ENCODE assay signal across 17 cellular contexts in genomic region chr15:40825661-40826088, GRCh38. TPM values are rescaled to one million over a fixed set of nuclear protein-coding genes. Genes with fewer than 3 reads are reported as not detected.
DNase-seq lines count a peak whose midpoint lies in the region; ATAC-seq and TF ChIP-seq lines count a peak whose summit lies in the region.
"Had no signal": no experiment of that assay in that cellular context is flagged by ENCODE, and none has a peak within 500 bp of the region (broad histone marks: within the 10 kb centered on the region; RNA-seq: fewer than 3 reads in every experiment).

No MANE protein-coding gene starts in this region.

- H3K4me1 Mint-ChIP-seq in activated T-helper 1 cell treated with anti-CD3 and anti-CD28 coated beads, Interleukin-12 subunit alpha, Interleukin-12 subunit beta, Interleukin-2, Interleukin-4 antibody, amounts not matched to agents 30 ng/mL and 10 ng/mL and 1 ng/mL, durations not matched to agents 14 hours and 24 hours and 36 hours (ENCODE audit: low read depth), result peaks cover 4% of the 10 kb centered on the region
- H3K4me1 Mint-ChIP-seq: activated naive CD4-positive, alpha-beta T cell treated with anti-CD3 and anti-CD28 coated beads, Interleukin-2, amount 50 U/mL, for 24 hours; CD8-positive, alpha-beta memory T cell had no signal

- H4K20me1 ChIP-seq in osteoblast (ENCODE audit: insufficient read depth, low read length), result no peaks in the 10 kb centered on the region

- no peaks in the 10 kb centered on the region for H3K9me3 ChIP-seq in osteoblast (ENCODE audit: low read depth, low read length)

- peaks cover 12% of the 10 kb centered on the region for H3K27me3 ChIP-seq in osteoblast (ENCODE audit: insufficient read depth, low read length)

- peak; percentile 89 for DNase-seq in DMS53 (lab: John Stamatoyannopoulos, UW)
- peak; percentile 34 for DNase-seq in NCI-H69 (lab: John Stamatoyannopoulos, UW)
- DNase-seq in epithelial cell of proximal tubule (ENCODE audit: low read depth), result peak; percentile 56
- peak; percentile 36 for DNase-seq in osteoblast (ENCODE audit: insufficient read length, low spot score, missing footprints)
- DNase-seq in effector CD4-positive, alpha-beta T cell, result no peak
- no peak for DNase-seq in C1 segment of cervical spinal cord (lab: John Stamatoyannopoulos, UW)
- DNase-seq in activated T-helper 1 cell treated with anti-CD3 and anti-CD28 coated beads, Interleukin-12 subunit alpha, Interleukin-12 subunit beta, Interleukin-2, Interleukin-4 antibody, amounts not matched to agents 30 ng/mL and 10 ng/mL and 1 ng/mL, durations not matched to agents 14 hours and 24 hours and 36 hours (ENCODE audit: low spot score), result no peak
- DNase-seq: CD8-positive, alpha-beta memory T cell; cortex of kidney; NCI-H2107; stimulated activated CD4-positive, alpha-beta T cell treated with anti-CD3 and anti-CD28 coated beads, Interleukin-4, amount 100 ng/mL, for 1 hour; stimulated activated naive CD8-positive, alpha-beta T cell treated with anti-CD3 and anti-CD28 coated beads, Interleukin-15, Interleukin-2, amounts not matched to agents 100 U/mL and 50 U/mL, for 24 hours had no signal

- no peaks in the 10 kb centered on the region for H3K36me3 ChIP-seq in osteoblast (ENCODE audit: insufficient read depth, low read length)

- no peaks in the 10 kb centered on the region for H3K79me2 ChIP-seq in osteoblast (ENCODE audit: insufficient read depth, low read length)

- H3K36me3 Mint-ChIP-seq in activated T-helper 1 cell treated with anti-CD3 and anti-CD28 coated beads, Interleukin-12 subunit alpha, Interleukin-12 subunit beta, Interleukin-2, Interleukin-4 antibody, amounts not matched to agents 30 ng/mL and 10 ng/mL and 1 ng/mL, durations not matched to agents 14 hours and 24 hours and 36 hours (ENCODE audit: low read depth), result no peaks in the 10 kb centered on the region
- H3K36me3 Mint-ChIP-seq: activated naive CD4-positive, alpha-beta T cell treated with anti-CD3 and anti-CD28 coated beads, Interleukin-2, amount 50 U/mL, for 24 hours; CD8-positive, alpha-beta memory T cell had no signal

- no peak overlapping the region for H3K4me3 Mint-ChIP-seq in activated T-helper 1 cell treated with anti-CD3 and anti-CD28 coated beads, Interleukin-12 subunit alpha, Interleukin-12 subunit beta, Interleukin-2, Interleukin-4 antibody, amounts not matched to agents 30 ng/mL and 10 ng/mL and 1 ng/mL, durations not matched to agents 14 hours and 24 hours and 36 hours
- H3K4me3 Mint-ChIP-seq: activated naive CD4-positive, alpha-beta T cell treated with anti-CD3 and anti-CD28 coated beads, Interleukin-2, amount 50 U/mL, for 24 hours; CD8-positive, alpha-beta memory T cell had no signal

- H3K27ac ChIP-seq in osteoblast (ENCODE audit: low read depth, low read length), result no peak overlapping the region

- H3K27ac Mint-ChIP-seq in activated T-helper 1 cell treated with anti-CD3 and anti-CD28 coated beads, Interleukin-12 subunit alpha, Interleukin-12 subunit beta, Interleukin-2, Interleukin-4 antibody, amounts not matched to agents 30 ng/mL and 10 ng/mL and 1 ng/mL, durations not matched to agents 14 hours and 24 hours and 36 hours, result no peak overlapping the region
- H3K27ac Mint-ChIP-seq: activated naive CD4-positive, alpha-beta T cell treated with anti-CD3 and anti-CD28 coated beads, Interleukin-2, amount 50 U/mL, for 24 hours; CD8-positive, alpha-beta memory T cell had no signal

- intact Hi-C loops in activated T-helper 1 cell treated with anti-CD3 and anti-CD28 coated beads, Interleukin-12 subunit alpha, Interleukin-12 subunit beta, Interleukin-2, Interleukin-4 antibody, amounts not matched to agents 30 ng/mL and 10 ng/mL and 1 ng/mL, durations not matched to agents 14 hours and 24 hours and 36 hours (cut with micrococcal nuclease), result no loop called here

- no peak overlapping the region for H2AFZ ChIP-seq in osteoblast (ENCODE audit: low read length)

- H3K4me2 ChIP-seq in osteoblast (ENCODE audit: insufficient read depth, low read length), result no peak overlapping the region

- H3K9me3 Mint-ChIP-seq in activated T-helper 1 cell treated with anti-CD3 and anti-CD28 coated beads, Interleukin-12 subunit alpha, Interleukin-12 subunit beta, Interleukin-2, Interleukin-4 antibody, amounts not matched to agents 30 ng/mL and 10 ng/mL and 1 ng/mL, durations not matched to agents 14 hours and 24 hours and 36 hours, result no peaks in the 10 kb centered on the region
- H3K9me3 Mint-ChIP-seq: activated naive CD4-positive, alpha-beta T cell treated with anti-CD3 and anti-CD28 coated beads, Interleukin-2, amount 50 U/mL, for 24 hours; CD8-positive, alpha-beta memory T cell had no signal

- H3K4me1 ChIP-seq in osteoblast (ENCODE audit: insufficient read depth, low read length), result no peaks in the 10 kb centered on the region

- no peak for ATAC-seq in GM19467 (IDR thresholded peaks at IDR 0.05; ENCODE audit: unreplicated experiment)
- ATAC-seq: stimulated activated naive CD8-positive, alpha-beta T cell treated with anti-CD3 and anti-CD28 coated beads, Interleukin-15, Interleukin-2, amounts not matched to agents 100 U/mL and 50 U/mL, for 24 hours had no signal

- no peak for TF ChIP-seq CTCF in epithelial cell of proximal tubule (conservative IDR thresholded peaks at IDR 0.05; ENCODE audit: low read depth, low read length)
- no peak for TF ChIP-seq CTCF in osteoblast (IDR thresholded peaks at IDR 0.05; ENCODE audit: extremely low read depth, low read depth, low read length)

- H3K27me3 Mint-ChIP-seq in activated T-helper 1 cell treated with anti-CD3 and anti-CD28 coated beads, Interleukin-12 subunit alpha, Interleukin-12 subunit beta, Interleukin-2, Interleukin-4 antibody, amounts not matched to agents 30 ng/mL and 10 ng/mL and 1 ng/mL, durations not matched to agents 14 hours and 24 hours and 36 hours (ENCODE audit: insufficient read depth), result peaks cover 5% of the 10 kb centered on the region
- H3K27me3 Mint-ChIP-seq: activated naive CD4-positive, alpha-beta T cell treated with anti-CD3 and anti-CD28 coated beads, Interleukin-2, amount 50 U/mL, for 24 hours had no signal

- H3K4me3 ChIP-seq in epithelial cell of proximal tubule (ENCODE audit: low read depth, low read length), result no peak overlapping the region
- H3K4me3 ChIP-seq in osteoblast (ENCODE audit: insufficient read depth, low read length), result no peak overlapping the region

RNA-seq across cellular contexts. Expression of gene PPP1R14D, which starts 2.8 kb away (rescaled TPM):
- total RNA-seq in epithelial cell of proximal tubule (not detected in 2 replicates), osteoblast (not detected in 2 replicates)
- total RNA-seq in activated T-helper 1 cell treated with anti-CD3 and anti-CD28 coated beads, Interleukin-12 subunit alpha, Interleukin-12 subunit beta, Interleukin-2, Interleukin-4 antibody, amounts not matched to agents 30 ng/mL and 10 ng/mL and 1 ng/mL, durations not matched to agents 14 hours and 24 hours and 36 hours, result not detected in 2 replicates
- total RNA-seq: CD8-positive, alpha-beta memory T cell; glomerular endothelial cell; H1; OCI-LY7 had no signal

RNA-seq across cellular contexts. Expression of gene SPINT1, which starts 18.2 kb away (rescaled TPM):
- total RNA-seq in epithelial cell of proximal tubule, result 159 and 319 TPM in 2 replicates
- total RNA-seq in osteoblast, result 0.72 and 0.88 TPM in 2 replicates
- total RNA-seq in activated T-helper 1 cell treated with anti-CD3 and anti-CD28 coated beads, Interleukin-12 subunit alpha, Interleukin-12 subunit beta, Interleukin-2, Interleukin-4 antibody, amounts not matched to agents 30 ng/mL and 10 ng/mL and 1 ng/mL, durations not matched to agents 14 hours and 24 hours and 36 hours, result 11.0 and 12.4 TPM in 2 replicates

RNA-seq across cellular contexts. Expression of gene DNAJC17, which starts 18.4 kb away (rescaled TPM):
- 21.7 and 43.2 TPM in 2 replicates for total RNA-seq in epithelial cell of proximal tubule
- 14.8 and 15.6 TPM in 2 replicates for total RNA-seq in osteoblast
- total RNA-seq in activated T-helper 1 cell treated with anti-CD3 and anti-CD28 coated beads, Interleukin-12 subunit alpha, Interleukin-12 subunit beta, Interleukin-2, Interleukin-4 antibody, amounts not matched to agents 30 ng/mL and 10 ng/mL and 1 ng/mL, durations not matched to agents 14 hours and 24 hours and 36 hours, result 52.5 and 54.1 TPM in 2 replicates

RNA-seq across cellular contexts. Expression of gene ZFYVE19, which starts 18.8 kb away (rescaled TPM):
- total RNA-seq in epithelial cell of proximal tubule, result 30.0 and 34.8 TPM in 2 replicates
- 17.4 and 18.0 TPM in 2 replicates for total RNA-seq in osteoblast
- 36.2 and 38.6 TPM in 2 replicates for total RNA-seq in activated T-helper 1 cell treated with anti-CD3 and anti-CD28 coated beads, Interleukin-12 subunit alpha, Interleukin-12 subunit beta, Interleukin-2, Interleukin-4 antibody, amounts not matched to agents 30 ng/mL and 10 ng/mL and 1 ng/mL, durations not matched to agents 14 hours and 24 hours and 36 hours

RNA-seq across cellular contexts. Expression of gene RHOV, which starts 48.4 kb away (rescaled TPM):
- 1.7 and 3.1 TPM in 2 replicates for total RNA-seq in epithelial cell of proximal tubule
- total RNA-seq in osteoblast, result 0.36 TPM in 1 of 2 replicates, not detected in the other
- 1.3 and 1.6 TPM in 2 replicates for total RNA-seq in activated T-helper 1 cell treated with anti-CD3 and anti-CD28 coated beads, Interleukin-12 subunit alpha, Interleukin-12 subunit beta, Interleukin-2, Interleukin-4 antibody, amounts not matched to agents 30 ng/mL and 10 ng/mL and 1 ng/mL, durations not matched to agents 14 hours and 24 hours and 36 hours

Comparison
In these comparisons a context has a peak if more than half of its experiments do, and no peak if none do; other contexts are left out.
1. DNase-seq: peak in DMS53 (single experiment), NCI-H69 (single experiment), epithelial cell of proximal tubule (single experiment) and osteoblast (single experiment); none in effector CD4-positive, alpha-beta T cell (single experiment), C1 segment of cervical spinal cord (0 of 14) and activated T-helper 1 cell treated with anti-CD3 and anti-CD28 coated beads, Interleukin-12 subunit alpha, Interleukin-12 subunit beta, Interleukin-2, Interleukin-4 antibody, amounts not matched to agents 30 ng/mL and 10 ng/mL and 1 ng/mL, durations not matched to agents 14 hours and 24 hours and 36 hours (single experiment).
2. RNA of gene SPINT1, which starts 18.2 kb away (total RNA-seq): 159 to 319 TPM in epithelial cell of proximal tubule; 11.0 to 12.4 TPM in activated T-helper 1 cell treated with anti-CD3 and anti-CD28 coated beads, Interleukin-12 subunit alpha, Interleukin-12 subunit beta, Interleukin-2, Interleukin-4 antibody, amounts not matched to agents 30 ng/mL and 10 ng/mL and 1 ng/mL, durations not matched to agents 14 hours and 24 hours and 36 hours and 0.72 to 0.88 TPM in osteoblast; every median in the first group is over 10 times any median in the second.